26 cellular contexts compared by ENCODE assay signal in the genomic region with DNA sequence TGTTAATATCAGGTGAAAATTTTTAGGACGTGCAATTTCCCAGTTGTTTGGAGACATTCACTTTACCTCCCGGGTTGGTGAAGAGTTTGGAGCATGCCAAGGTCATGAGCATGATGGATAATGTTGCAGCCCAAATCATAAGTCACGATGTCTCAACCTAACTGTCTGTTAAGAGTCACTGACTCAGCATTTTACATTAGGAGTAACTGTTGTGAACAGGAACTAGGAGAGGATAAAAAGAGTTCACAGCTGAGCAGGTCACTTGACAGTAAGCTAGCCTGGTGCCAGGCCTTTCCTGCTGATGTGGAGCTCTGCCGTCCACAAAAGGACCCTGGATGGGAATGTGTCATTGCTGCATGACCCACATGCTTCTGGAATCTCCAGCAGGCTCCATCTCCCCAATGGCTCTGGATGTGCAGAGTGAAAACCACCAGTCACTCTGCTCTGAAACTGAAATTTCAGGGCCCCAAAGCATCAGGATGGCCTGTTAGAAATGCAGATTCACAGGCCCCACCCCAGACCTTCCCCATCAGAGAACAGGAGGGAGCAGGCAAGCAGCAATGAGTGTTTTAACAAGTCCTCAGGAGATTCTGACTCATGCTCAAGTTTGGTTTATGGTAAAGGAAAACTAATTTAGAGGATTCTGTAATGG.
A peak's percentile ranks its signal among the peaks of the same experiment; 100 is the strongest.
DNase-seq lines count a peak whose midpoint lies in the region; TF ChIP-seq lines count a peak whose summit lies in the region.
"Had no signal": no experiment of that assay in that cellular context is flagged by ENCODE, and none has a peak within 500 bp of the region (broad histone marks: within the 10 kb centered on the region; RNA-seq: fewer than 3 reads in every experiment).

No MANE protein-coding gene starts in this region.

- POLR2A ChIA-PET in A673 (lab: Charles Lee; ENCODE audit: low non-redundant PET): no interaction called here

- no peak overlapping the region for H3K4me2 ChIP-seq in Loucy (ENCODE audit: low read depth, low read length, poor library complexity, severe bottlenecking)
- no peak overlapping the region for H3K4me2 ChIP-seq in trophoblast cell (ENCODE audit: low read length)
- H3K4me2 ChIP-seq: SK-N-SH had no signal

- TF ChIP-seq POLR2A in erythroblast (IDR thresholded peaks at IDR 0.05; ENCODE audit: low read length): no peak

- no CpG with 5 or more reads among the region's 4 CpGs for WGBS in trophoblast cell (ENCODE audit: extremely low coverage, insufficient coverage, insufficient read length)

- no peaks in the 10 kb centered on the region for H3K36me3 Mint-ChIP-seq in type B pancreatic cell
- H3K36me3 Mint-ChIP-seq: activated CD4-positive, alpha-beta memory T cell treated with anti-CD3 and anti-CD28 coated beads for 36 hours; memory B cell had no signal

- H3K4ac ChIP-seq in trophoblast cell (ENCODE audit: low read depth, low read length): no peak overlapping the region

- no peak overlapping the region for H3K27ac Mint-ChIP-seq in type B pancreatic cell
- H3K27ac Mint-ChIP-seq: activated CD4-positive, alpha-beta memory T cell treated with anti-CD3 and anti-CD28 coated beads for 36 hours; B cell; dendritic cell treated with granulocyte-macrophage colony-stimulating factor and Interleukin-4, amounts not matched to agents 40 ng/mL and 50 ng/mL, for 4 days; memory B cell had no signal

- intact Hi-C loops in A673 (cut with micrococcal nuclease; ENCODE audit: unreplicated experiment): no loop called here

- H3K23ac ChIP-seq in trophoblast cell (ENCODE audit: low read length): no peak overlapping the region

- no peaks in the 10 kb centered on the region for H3F3A ChIP-seq in Loucy (ENCODE audit: low read depth)

- H3K14ac ChIP-seq in trophoblast cell (ENCODE audit: low read length): no peak overlapping the region

- H4K91ac ChIP-seq in trophoblast cell (ENCODE audit: low read depth, low read length): no peak overlapping the region

- no peak for TF ChIP-seq CTCF in Loucy (conservative IDR thresholded peaks at IDR 0.05; ENCODE audit: low read length)
- no peak for TF ChIP-seq CTCF in type B pancreatic cell (conservative IDR thresholded peaks at IDR 0.05)
- no peak for TF ChIP-seq CTCF in A673 (conservative IDR thresholded peaks at IDR 0.05; ENCODE audit: low read depth, low read length)

- H3K9ac ChIP-seq in Loucy (ENCODE audit: low read depth, low read length, poor library complexity, severe bottlenecking) (peak overlapping the region; percentile 25), trophoblast cell (ENCODE audit: low read length) (no peak overlapping the region)
- H3K9ac ChIP-seq: SK-N-SH had no signal

- no peaks in the 10 kb centered on the region for H3K27me3 Mint-ChIP-seq in type B pancreatic cell
- H3K27me3 Mint-ChIP-seq: activated CD4-positive, alpha-beta memory T cell treated with anti-CD3 and anti-CD28 coated beads for 36 hours; B cell; dendritic cell treated with granulocyte-macrophage colony-stimulating factor and Interleukin-4, amounts not matched to agents 40 ng/mL and 50 ng/mL, for 4 days; memory B cell had no signal

- H3K9me3 ChIP-seq in Loucy (ENCODE audit: insufficient read depth, low read depth, low read length) (no peaks in the 10 kb centered on the region), trophoblast cell (ENCODE audit: insufficient read depth, low read depth, low read length) (no peaks in the 10 kb centered on the region), A673 (ENCODE audit: low read depth, low read length, poor library complexity, severe bottlenecking) (peaks cover 5% of the 10 kb centered on the region)
- H3K9me3 ChIP-seq: adrenal gland, SK-N-SH, stomach, tibial nerve had no signal

- no peaks in the 10 kb centered on the region for H3K9me2 ChIP-seq in Loucy (replicated peaks; ENCODE audit: low read depth, low read length)
- H3K9me2 ChIP-seq: SK-N-SH had no signal

- H4K12ac ChIP-seq in trophoblast cell (ENCODE audit: low read depth, low read length): no peak overlapping the region

- no peak overlapping the region for H2BK5ac ChIP-seq in trophoblast cell (ENCODE audit: low read depth, low read length, poor library complexity)

- H3K79me2 ChIP-seq in Loucy (ENCODE audit: insufficient read depth, low read length) (no peaks in the 10 kb centered on the region), trophoblast cell (ENCODE audit: control insufficient read depth, insufficient read depth, low read length, poor library complexity) (no peaks in the 10 kb centered on the region)

- CTCF ChIA-PET in A673 (lab: Charles Lee): interaction anchor here (0.6 kb wide), 1 partner anchor 26 kb away, joined by 7 read pairs; no protein-coding TSS in a partner anchor

- peak overlapping the region; percentile 39 for H2AFZ ChIP-seq in Loucy (ENCODE audit: low read length)
- H2AFZ ChIP-seq in trophoblast cell (ENCODE audit: insufficient read depth, low read length, poor library complexity): no peak overlapping the region

- no peak overlapping the region for H3K18ac ChIP-seq in trophoblast cell (ENCODE audit: low read length)

- H3K79me1 ChIP-seq in trophoblast cell (ENCODE audit: low read length): no peaks in the 10 kb centered on the region

- H3K27me3 ChIP-seq in Loucy (ENCODE audit: insufficient read depth, low read length, poor library complexity, severe bottlenecking): no peaks in the 10 kb centered on the region
- H3K27me3 ChIP-seq in trophoblast cell (ENCODE audit: insufficient read depth, low read length): no peaks in the 10 kb centered on the region
- no peaks in the 10 kb centered on the region for H3K27me3 ChIP-seq in A673 (replicated peaks; ENCODE audit: insufficient read depth, low read depth, low read length, poor library complexity)
- H3K27me3 ChIP-seq: adrenal gland, foreskin keratinocyte, stomach, tibial nerve had no signal

- H3K4me3 ChIP-seq in Loucy (ENCODE audit: low read length, poor library complexity, severe bottlenecking): no peak overlapping the region
- no peak overlapping the region for H3K4me3 ChIP-seq in trophoblast cell (ENCODE audit: low read depth, low read length)
- no peak overlapping the region for H3K4me3 ChIP-seq in A673 (ENCODE audit: low read depth, low read length, poor library complexity, severe bottlenecking)
- H3K4me3 ChIP-seq: adrenal gland, GM12878, stomach, tibial nerve had no signal

- BruUV-seq in A673 (replicated peaks; lab: Mats Ljungman, UMichigan): no TSS peak

- DNase-seq in RPMI7951 (ENCODE audit: low read depth) (peak; percentile 15), erythroblast (lab: John Stamatoyannopoulos, UW) (peak; percentile 40 to 58), trophoblast cell (no peak), NCI-H1092 treated with DMSO at 0.1 percent for 48 hours (lab: John Stamatoyannopoulos, UW) (no peak), type B pancreatic cell (ENCODE audit: extremely low spot score, unreplicated experiment) (no peak), A673 (ENCODE audit: low spot score) (no peak)
- DNase-seq in activated CD8-positive, alpha-beta memory T cell treated with anti-CD3 and anti-CD28 coated beads for 24 hours: no peak
- DNase-seq: activated CD4-positive, alpha-beta memory T cell treated with anti-CD3 and anti-CD28 coated beads for 36 hours; DMS79 treated with DMSO at 0.1 percent for 48 hours; hippocampal formation; KBM-7; kidney; NK-92 treated with Interleukin-12 subunit alpha and Interleukin-12 subunit beta, amount 100 ng/mL, for 24 hours; nucleus accumbens; retina; RPMI8226; SK-N-SH; stomach had no signal

- H3K4me3 Mint-ChIP-seq in type B pancreatic cell: no peak overlapping the region
- H3K4me3 Mint-ChIP-seq: activated CD4-positive, alpha-beta memory T cell treated with anti-CD3 and anti-CD28 coated beads for 36 hours; B cell; dendritic cell treated with granulocyte-macrophage colony-stimulating factor and Interleukin-4, amounts not matched to agents 40 ng/mL and 50 ng/mL, for 4 days; memory B cell had no signal

- peaks cover 12% of the 10 kb centered on the region for H3K4me1 ChIP-seq in Loucy (ENCODE audit: insufficient read depth, low read length, poor library complexity, severe bottlenecking)
- peaks cover 5 to 8% of the 10 kb centered on the region in 2 experiments for H3K4me1 ChIP-seq in trophoblast cell (ENCODE audit: control insufficient read depth in 1 of 2, insufficient read depth in 2 of 2, low read length in 2 of 2)
- H3K4me1 ChIP-seq in A673 (ENCODE audit: insufficient read depth, low read length, poor library complexity, severe bottlenecking): no peaks in the 10 kb centered on the region
- H3K4me1 ChIP-seq: adrenal gland, foreskin keratinocyte, stomach had no signal

- H4K8ac ChIP-seq in trophoblast cell (ENCODE audit: low read depth, low read length): no peak overlapping the region

- H2AK5ac ChIP-seq in trophoblast cell (ENCODE audit: low read length): no peak overlapping the region

- no peak overlapping the region for H2BK12ac ChIP-seq in trophoblast cell (ENCODE audit: low read length)

- H2BK120ac ChIP-seq in trophoblast cell (ENCODE audit: insufficient read depth, low read length, poor library complexity): no peak overlapping the region

- no peaks in the 10 kb centered on the region for H3K9me3 Mint-ChIP-seq in type B pancreatic cell
- H3K9me3 Mint-ChIP-seq: activated CD4-positive, alpha-beta memory T cell treated with anti-CD3 and anti-CD28 coated beads for 36 hours; dendritic cell treated with granulocyte-macrophage colony-stimulating factor and Interleukin-4, amounts not matched to agents 40 ng/mL and 50 ng/mL, for 4 days; memory B cell had no signal

- H3K27ac ChIP-seq in trophoblast cell (ENCODE audit: low read depth, low read length): peak overlapping the region; percentile 30
- H3K27ac ChIP-seq in A673 (ENCODE audit: low read depth, low read length, poor library complexity, severe bottlenecking): no peak overlapping the region
- H3K27ac ChIP-seq: adrenal gland, foreskin keratinocyte, stomach, tibial nerve had no signal

- no peaks in the 10 kb centered on the region for H3K4me1 Mint-ChIP-seq in type B pancreatic cell (ENCODE audit: unreplicated experiment)
- H3K4me1 Mint-ChIP-seq: B cell, memory B cell had no signal

- no peaks in the 10 kb centered on the region for H4K20me1 ChIP-seq in Loucy (ENCODE audit: insufficient read depth, low read length, poor library complexity, severe bottlenecking)

- H3K36me3 ChIP-seq in Loucy (ENCODE audit: insufficient read depth, low read length) (no peaks in the 10 kb centered on the region), trophoblast cell (ENCODE audit: control insufficient read depth in 1 of 2, insufficient read depth in 2 of 2, low read length in 2 of 2) (no peaks in the 10 kb centered on the region), A673 (ENCODE audit: insufficient read depth, low read length, poor library complexity, severe bottlenecking) (no peaks in the 10 kb centered on the region)
- H3K36me3 ChIP-seq: adrenal gland, stomach, tibial nerve had no signal

Comparison
In these comparisons a context has a peak if more than half of its experiments do, and no peak if none do; other contexts are left out.
1. DNase-seq: peak in RPMI7951 (single experiment) and erythroblast (2 of 2); none in trophoblast cell (0 of 2), activated CD8-positive, alpha-beta memory T cell treated with anti-CD3 and anti-CD28 coated beads for 24 hours (single experiment), NCI-H1092 treated with DMSO at 0.1 percent for 48 hours (single experiment), type B pancreatic cell (single experiment) and A673 (single experiment).